In the genomic region with DNA sequence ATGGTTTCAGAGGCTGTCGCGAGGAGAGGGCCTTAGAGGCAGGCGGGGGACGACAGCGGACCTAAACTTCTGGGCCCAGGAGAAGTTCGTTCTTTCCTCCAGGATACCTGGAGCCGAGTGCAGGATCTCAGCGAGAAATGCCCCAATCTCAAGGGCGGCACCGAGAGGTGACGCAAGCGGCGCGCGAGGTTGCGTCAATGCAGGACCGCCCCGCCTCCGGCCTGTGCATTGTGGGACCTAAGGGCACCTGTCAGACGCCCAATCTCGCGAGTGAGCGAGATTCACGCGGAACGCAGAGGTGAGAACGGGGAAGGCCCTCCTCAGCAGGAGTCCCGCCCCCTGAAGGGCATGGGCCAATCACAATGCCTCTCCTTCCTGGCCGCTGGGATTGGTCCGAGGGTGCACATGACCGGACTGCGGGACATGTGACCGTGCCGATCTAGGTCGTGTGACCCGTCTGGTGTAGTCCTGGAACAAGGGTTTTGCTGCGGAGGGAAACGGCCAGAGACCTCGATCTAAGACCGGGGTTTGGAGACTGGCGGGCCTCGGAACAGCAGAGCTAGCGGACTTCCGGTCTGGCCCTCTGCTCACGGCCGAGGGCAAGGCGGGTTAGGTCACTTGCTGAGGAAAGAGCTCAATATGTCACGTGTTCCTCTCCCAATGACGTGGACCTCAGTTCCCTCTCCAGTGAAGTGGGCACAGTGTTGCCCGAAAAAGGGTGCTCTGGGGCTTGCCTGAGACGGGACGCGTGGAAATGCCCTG, we compare ENCODE assay signal across 8 cellular contexts. TPM values are rescaled to one million over a fixed set of nuclear protein-coding genes. Genes with fewer than 3 reads are reported as not detected.
DNase-seq lines count a peak whose midpoint lies in the region; ATAC-seq and TF ChIP-seq lines count a peak whose summit lies in the region.

No MANE protein-coding gene starts in this region.

- H3K4me3 ChIP-seq in esophagus (ENCODE audit: low read depth in 1 of 2, low read length in 2 of 2): peak overlapping the region; percentile 73 to 88
- peak overlapping the region; percentile 77 to 95 for H3K4me3 ChIP-seq in mucosa of rectum (ENCODE audit: low read length in 2 of 2)

- DNase-seq in DMS79 (lab: John Stamatoyannopoulos, UW): peak; percentile 100
- DNase-seq in KG1 (lab: John Stamatoyannopoulos, UW): peak; percentile 99
- peak; percentile 100 for DNase-seq in activated T-cell treated with anti-CD3 and anti-CD28 coated beads, Interleukin-2, amount 50 U/mL, for 48 hours
- DNase-seq in stimulated activated CD8-positive, alpha-beta memory T cell treated with anti-CD3 and anti-CD28 coated beads, Interleukin-4, amount 100 ng/mL, for 4 hours (ENCODE audit: low read depth in 2 of 2, low spot score in 1 of 2): peak; percentile 99

- 0 to 1% methylated on average over 53 of the region's 53 CpGs for WGBS in esophagus, 2 donors

- H3K9me3 ChIP-seq in esophagus (ENCODE audit: control insufficient read depth in 2 of 2, insufficient read depth in 1 of 2, low read depth in 1 of 2, low read length in 1 of 2): no peaks in the 10 kb centered on the region
- H3K9me3 ChIP-seq in mucosa of rectum (ENCODE audit: control insufficient read depth in 2 of 2, low read length in 2 of 2): no peaks in the 10 kb centered on the region

- H3K9ac ChIP-seq in mucosa of rectum (ENCODE audit: low read depth in 1 of 2, low read length in 2 of 2): peak overlapping the region; percentile 99 to 100

- ATAC-seq in GM21737 (IDR thresholded peaks at IDR 0.05; ENCODE audit: unreplicated experiment): peak; percentile 96

- peak overlapping the region; percentile 92 to 98 for H3K27ac ChIP-seq in esophagus (ENCODE audit: low read depth in 2 of 2, low read length in 1 of 2)
- H3K27ac ChIP-seq in mucosa of rectum (ENCODE audit: low read depth in 2 of 2, low read length in 2 of 2): peak overlapping the region; percentile 98 to 99

- H3K4me1 ChIP-seq in esophagus (ENCODE audit: control insufficient read depth in 2 of 2, insufficient read depth in 2 of 2, low read length in 1 of 2) (peaks cover 2 to 3% of the 10 kb centered on the region in 2 donors), mucosa of rectum (ENCODE audit: control insufficient read depth in 2 of 2, insufficient read depth in 2 of 2, low read length in 2 of 2) (peaks cover 11 to 16% of the 10 kb centered on the region in 2 donors)

- H3K36me3 ChIP-seq in esophagus (ENCODE audit: control insufficient read depth in 2 of 2, insufficient read depth in 2 of 2, low read length in 1 of 2) (no peaks in the 10 kb centered on the region), mucosa of rectum (ENCODE audit: control insufficient read depth in 2 of 2, insufficient read depth in 2 of 2, low read length in 2 of 2) (no peaks in the 10 kb centered on the region)

- H3K27me3 ChIP-seq in esophagus (ENCODE audit: control insufficient read depth in 1 of 2, insufficient read depth in 2 of 2, low read length in 2 of 2) (no peaks in the 10 kb centered on the region), mucosa of rectum (ENCODE audit: control insufficient read depth in 2 of 2, insufficient read depth in 2 of 2, low read length in 2 of 2) (peaks cover 0 to 2% of the 10 kb centered on the region in 2 donors)

TF ChIP-seq in PFSK-1, 5 proteins besides CTCF, POLR2A, EP300 and RAD21:
- 0 out of 2 replicates have a peak, but pooled peaks have one; percentile 6 for TF ChIP-seq TAF1 (IDR thresholded peaks at IDR 0.05; ENCODE audit: borderline replicate concordance, insufficient read depth, low read length)
- TF ChIP-seq, protein P1, sequence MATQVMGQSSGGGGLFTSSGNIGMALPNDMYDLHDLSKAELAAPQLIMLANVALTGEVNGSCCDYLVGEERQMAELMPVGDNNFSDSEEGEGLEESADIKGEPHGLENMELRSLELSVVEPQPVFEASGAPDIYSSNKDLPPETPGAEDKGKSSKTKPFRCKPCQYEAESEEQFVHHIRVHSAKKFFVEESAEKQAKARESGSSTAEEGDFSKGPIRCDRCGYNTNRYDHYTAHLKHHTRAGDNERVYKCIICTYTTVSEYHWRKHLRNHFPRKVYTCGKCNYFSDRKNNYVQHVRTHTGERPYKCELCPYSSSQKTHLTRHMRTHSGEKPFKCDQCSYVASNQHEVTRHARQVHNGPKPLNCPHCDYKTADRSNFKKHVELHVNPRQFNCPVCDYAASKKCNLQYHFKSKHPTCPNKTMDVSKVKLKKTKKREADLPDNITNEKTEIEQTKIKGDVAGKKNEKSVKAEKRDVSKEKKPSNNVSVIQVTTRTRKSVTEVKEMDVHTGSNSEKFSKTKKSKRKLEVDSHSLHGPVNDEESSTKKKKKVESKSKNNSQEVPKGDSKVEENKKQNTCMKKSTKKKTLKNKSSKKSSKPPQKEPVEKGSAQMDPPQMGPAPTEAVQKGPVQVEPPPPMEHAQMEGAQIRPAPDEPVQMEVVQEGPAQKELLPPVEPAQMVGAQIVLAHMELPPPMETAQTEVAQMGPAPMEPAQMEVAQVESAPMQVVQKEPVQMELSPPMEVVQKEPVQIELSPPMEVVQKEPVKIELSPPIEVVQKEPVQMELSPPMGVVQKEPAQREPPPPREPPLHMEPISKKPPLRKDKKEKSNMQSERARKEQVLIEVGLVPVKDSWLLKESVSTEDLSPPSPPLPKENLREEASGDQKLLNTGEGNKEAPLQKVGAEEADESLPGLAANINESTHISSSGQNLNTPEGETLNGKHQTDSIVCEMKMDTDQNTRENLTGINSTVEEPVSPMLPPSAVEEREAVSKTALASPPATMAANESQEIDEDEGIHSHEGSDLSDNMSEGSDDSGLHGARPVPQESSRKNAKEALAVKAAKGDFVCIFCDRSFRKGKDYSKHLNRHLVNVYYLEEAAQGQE (IDR thresholded peaks at IDR 0.05; ENCODE audit: insufficient read depth in 1 of 2, low read depth in 2 of 2, low read length in 2 of 2): no peak
- TF ChIP-seq SIN3A (IDR thresholded peaks at IDR 0.05; ENCODE audit: borderline replicate concordance, insufficient read depth, low read length): no peak
- TF ChIP-seq POLR2AphosphoS5 (IDR thresholded peaks at IDR 0.05; ENCODE audit: low read depth, low read length): peak; percentile 85
- no peak for TF ChIP-seq FOXP2 (optimal IDR thresholded peaks at IDR 0.05; ENCODE audit: borderline replicate concordance, extremely low read depth, extremely low read length, insufficient read depth)

RNA-seq across cellular contexts. Expression of a gene that starts 16.3 kb away (rescaled TPM):
- 291 TPM for polyA plus RNA-seq in PFSK-1 (2012; ENCODE audit: insufficient read length, low read depth)
- polyA plus RNA-seq in esophagus: 100 to 1,000 TPM; 115 to 116 TPM

Comparison
In these comparisons a context has a peak if more than half of its experiments do, and no peak if none do; other contexts are left out.
1. Peak in every context shown above with its lines: DNase-seq, ATAC-seq, H3K4me3 ChIP-seq and H3K27ac ChIP-seq.